Comparison of ENCODE assay signal across 12 cellular contexts in the genomic region with DNA sequence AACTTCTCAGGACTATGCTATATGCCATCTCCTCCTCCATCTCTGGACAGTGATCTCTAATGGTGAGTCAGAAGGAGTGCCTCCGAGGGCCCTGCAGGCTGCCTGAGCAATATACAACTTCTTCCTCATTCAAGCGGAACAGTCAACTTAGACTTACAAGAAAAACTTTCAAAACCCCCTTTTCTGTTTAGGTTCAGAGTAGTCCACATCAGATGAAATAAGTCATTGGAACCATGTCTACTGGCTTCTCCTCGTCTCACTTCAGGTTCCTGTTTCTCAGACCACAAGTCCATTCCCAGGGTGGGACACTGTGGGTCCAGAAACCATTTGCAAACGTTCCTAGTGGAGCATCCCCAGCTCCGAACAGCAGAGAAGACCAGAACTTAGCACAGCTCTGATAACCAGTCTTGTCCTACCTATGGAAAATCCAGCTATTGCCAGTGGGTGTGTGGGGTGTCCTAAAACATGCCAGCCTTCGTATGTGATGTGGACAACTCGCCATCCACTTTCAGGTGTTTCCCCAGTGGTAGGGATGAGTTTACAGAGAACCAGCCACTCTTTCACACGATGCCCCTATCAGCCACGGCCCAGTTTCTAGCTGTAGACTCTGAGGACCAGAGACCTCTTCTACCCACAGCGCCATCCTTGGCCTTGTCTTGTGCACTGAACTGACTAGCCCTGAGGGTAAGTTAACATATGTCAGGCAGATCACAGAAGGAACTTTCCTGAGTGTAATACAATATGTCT. TPM values are rescaled to one million over a fixed set of nuclear protein-coding genes. Genes with fewer than 3 reads are reported as not detected.
DNase-seq lines count a peak whose midpoint lies in the region; ATAC-seq lines count a peak whose summit lies in the region.
"Had no signal": no experiment of that assay in that cellular context is flagged by ENCODE, and none has a peak within 500 bp of the region (broad histone marks: within the 10 kb centered on the region; RNA-seq: fewer than 3 reads in every experiment).

No MANE protein-coding gene starts in this region.

- peak; percentile 63 for ATAC-seq in HG02763 (IDR thresholded peaks at IDR 0.05; ENCODE audit: unreplicated experiment)
- ATAC-seq: A549 had no signal

- H3K27ac Mint-ChIP-seq in activated CD4-positive, alpha-beta T cell treated with anti-CD3 and anti-CD28 coated beads, Interleukin-2, amount 10 ng/mL, durations not matched to agents 24 days and 14 days = peak overlapping the region; percentile 24
- H3K27ac Mint-ChIP-seq: brain had no signal

- DNase-seq in activated CD4-positive, alpha-beta T cell treated with anti-CD3 and anti-CD28 coated beads, Interleukin-2, amount 10 ng/mL, durations not matched to agents 24 days and 14 days = no peak
- DNase-seq in activated CD4-positive, alpha-beta T cell treated with anti-CD3 and anti-CD28 coated beads, Interleukin-2, amount 50 U/mL, for 4 hours = no peak
- DNase-seq in MV-4-11 (lab: John Stamatoyannopoulos, UW) (peak; percentile 75), renal cortical epithelial cell (ENCODE audit: low read depth) (peak; percentile 37), GM03348 (ENCODE audit: low spot score) (no peak), NCI-H69 (lab: John Stamatoyannopoulos, UW) (no peak), NCI-H2171 treated with DMSO at 0.1 percent for 48 hours (lab: John Stamatoyannopoulos, UW) (no peak)
- DNase-seq: SK-N-SH, spleen had no signal

- H3K4me3 Mint-ChIP-seq in activated CD4-positive, alpha-beta T cell treated with anti-CD3 and anti-CD28 coated beads, Interleukin-2, amount 10 ng/mL, durations not matched to agents 24 days and 14 days = no peak overlapping the region
- H3K4me3 Mint-ChIP-seq: brain had no signal

- peaks cover 18% of the 10 kb centered on the region for H3K4me1 Mint-ChIP-seq in activated CD4-positive, alpha-beta T cell treated with anti-CD3 and anti-CD28 coated beads, Interleukin-2, amount 10 ng/mL, durations not matched to agents 24 days and 14 days
- H3K4me1 Mint-ChIP-seq: brain had no signal

- H3K9me3 Mint-ChIP-seq in activated CD4-positive, alpha-beta T cell treated with anti-CD3 and anti-CD28 coated beads, Interleukin-2, amount 10 ng/mL, durations not matched to agents 24 days and 14 days = no peaks in the 10 kb centered on the region

- H3K36me3 Mint-ChIP-seq in activated CD4-positive, alpha-beta T cell treated with anti-CD3 and anti-CD28 coated beads, Interleukin-2, amount 10 ng/mL, durations not matched to agents 24 days and 14 days (ENCODE audit: low read depth) = peaks cover 51% of the 10 kb centered on the region

- H3K27me3 Mint-ChIP-seq in activated CD4-positive, alpha-beta T cell treated with anti-CD3 and anti-CD28 coated beads, Interleukin-2, amount 10 ng/mL, durations not matched to agents 24 days and 14 days = no peaks in the 10 kb centered on the region
- H3K27me3 Mint-ChIP-seq: brain had no signal

- intact Hi-C loops in activated CD4-positive, alpha-beta T cell treated with anti-CD3 and anti-CD28 coated beads, Interleukin-2, amount 10 ng/mL, durations not matched to agents 24 days and 14 days (cut with micrococcal nuclease) = no loop called here

RNA-seq across cellular contexts. Expression of a gene that starts 32.7 kb away (rescaled TPM):
- 28.0 and 29.8 TPM in 2 replicates for total RNA-seq in activated CD4-positive, alpha-beta T cell treated with anti-CD3 and anti-CD28 coated beads, Interleukin-2, amount 10 ng/mL, durations not matched to agents 24 days and 14 days
- 4.9 and 16.6 TPM in 2 replicates for total RNA-seq in renal cortical epithelial cell

RNA-seq across cellular contexts. Expression of a gene that starts 54.1 kb away (rescaled TPM):
- total RNA-seq in activated CD4-positive, alpha-beta T cell treated with anti-CD3 and anti-CD28 coated beads, Interleukin-2, amount 10 ng/mL, durations not matched to agents 24 days and 14 days = 151 and 153 TPM in 2 replicates
- 19.4 and 31.5 TPM in 2 replicates for total RNA-seq in renal cortical epithelial cell

Comparison
In these comparisons a context has a peak if more than half of its experiments do, and no peak if none do; other contexts are left out.
1. DNase-seq: peak in MV-4-11 (single experiment) and renal cortical epithelial cell (single experiment); none in activated CD4-positive, alpha-beta T cell treated with anti-CD3 and anti-CD28 coated beads, Interleukin-2, amount 10 ng/mL, durations not matched to agents 24 days and 14 days (single experiment), activated CD4-positive, alpha-beta T cell treated with anti-CD3 and anti-CD28 coated beads, Interleukin-2, amount 50 U/mL, for 4 hours (0 of 2), GM03348 (single experiment), NCI-H69 (single experiment) and NCI-H2171 treated with DMSO at 0.1 percent for 48 hours (single experiment).